Comparison of ENCODE assay signal across 8 cellular contexts in the genomic region with DNA sequence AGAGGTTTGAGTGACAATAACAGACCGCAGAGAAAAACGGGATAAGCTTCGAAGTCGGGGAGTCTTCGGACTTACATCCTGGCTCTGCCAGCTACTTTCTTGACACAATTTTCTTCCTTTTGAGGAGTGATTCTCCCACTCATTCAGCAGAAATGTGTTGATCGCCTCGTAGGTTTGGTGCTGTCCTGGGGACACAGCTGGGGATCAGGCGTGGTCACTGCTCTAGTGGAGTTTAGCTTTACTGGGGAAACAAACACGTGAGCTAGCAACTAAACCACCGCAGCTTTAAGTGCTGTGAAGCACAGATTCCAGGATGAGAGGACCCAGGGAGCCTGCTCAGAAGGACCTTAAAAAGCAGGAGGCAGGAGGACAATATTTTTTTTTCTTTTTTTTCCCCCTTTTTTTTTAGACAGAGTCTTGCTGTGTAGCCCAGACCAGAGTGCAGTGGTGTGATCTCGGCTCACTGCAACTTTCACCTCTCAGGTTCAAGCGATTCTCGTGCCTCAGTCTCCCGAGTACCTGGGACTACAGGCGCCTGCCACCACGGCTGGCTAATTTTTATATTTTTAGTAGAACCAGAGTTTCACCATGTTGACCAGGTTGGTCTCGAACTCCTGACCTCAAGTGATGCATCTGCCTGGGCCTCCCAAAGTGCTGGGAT. TPM values are rescaled to one million over a fixed set of nuclear protein-coding genes. Genes with fewer than 3 reads are reported as not detected.
DNase-seq lines count a peak whose midpoint lies in the region; ATAC-seq and TF ChIP-seq lines count a peak whose summit lies in the region.

No MANE protein-coding gene starts in this region.

- TF ChIP-seq POLR2A in right lobe of liver (IDR thresholded peaks at IDR 0.05), result no peak

- intact Hi-C loops in right lobe of liver (cut with DNase I), result no loop called here
- intact Hi-C loops in tibial artery (cut with DNase I; ENCODE audit: low total_unique reads), result loop anchor here (1.0 kb wide), 1 partner anchor 164 kb away; a partner anchor contains a TSS

- ATAC-seq in HG03442 (IDR thresholded peaks at IDR 0.05; ENCODE audit: unreplicated experiment), result peak; percentile 3
- ATAC-seq in right lobe of liver, result peak in 2 of 4 donors; percentile 1 to 5
- no peak for ATAC-seq in HG03097 (IDR thresholded peaks at IDR 0.05; ENCODE audit: low FRiP score, unreplicated experiment)
- no peak for ATAC-seq in GM18861 (IDR thresholded peaks at IDR 0.05; ENCODE audit: unreplicated experiment)
- ATAC-seq in GM19397 (IDR thresholded peaks at IDR 0.05; ENCODE audit: unreplicated experiment), result no peak

- POLR2A ChIA-PET in BJ (lab: Charles Lee), result interaction anchor here (0.5 to 0.7 kb wide), 3 partner anchors 201 to 1123 kb away, joined by 3 to 5 read pairs (median 3); no protein-coding TSS in a partner anchor

- H3K4me3 ChIP-seq in BJ (ENCODE audit: low read depth, low read length) (peak overlapping the region; percentile 41), brain microvascular endothelial cell (ENCODE audit: low read depth, low read length) (peak overlapping the region; percentile 59), right lobe of liver (peak overlapping the region; percentile 33 to 77 (median 76)), tibial artery (peak overlapping the region; percentile 58 to 67)

- no peaks in the 10 kb centered on the region for H3K36me3 ChIP-seq in BJ (ENCODE audit: control insufficient read depth, insufficient read depth, low read length)
- H3K36me3 ChIP-seq in brain microvascular endothelial cell (replicated peaks), result no peaks in the 10 kb centered on the region
- H3K36me3 ChIP-seq in right lobe of liver, result peaks cover 0 to 20% (median 6%) of the 10 kb centered on the region in 4 donors
- peaks cover 17 to 26% (median 19%) of the 10 kb centered on the region in 3 donors for H3K36me3 ChIP-seq in tibial artery

- peak overlapping the region; percentile 99 for H3K27ac ChIP-seq in brain microvascular endothelial cell
- H3K27ac ChIP-seq in right lobe of liver, result peak overlapping the region; percentile 47 to 96 (median 91)
- H3K27ac ChIP-seq in tibial artery, result peak overlapping the region; percentile 90 to 97

- H3K27me3 ChIP-seq in BJ (ENCODE audit: control insufficient read depth, insufficient read depth, low read length) (no peaks in the 10 kb centered on the region), brain microvascular endothelial cell (replicated peaks) (no peaks in the 10 kb centered on the region), right lobe of liver (no peaks in the 10 kb centered on the region), tibial artery (no peaks in the 10 kb centered on the region)

- in situ Hi-C loops in brain microvascular endothelial cell (cut with HindIII; ENCODE audit: low pct_ligation_motif_present, low sequenced_read_pairs), result loop anchor here (25.0 kb wide), 1 partner anchor 207 kb away; no protein-coding TSS in a partner anchor

- CTCF ChIA-PET in BJ (lab: Yijun Ruan, JAX), result interaction anchor here (0.7 to 1.3 kb wide), 9 partner anchors 9 to 457 kb away, joined by 3 to 5 read pairs (median 3); no protein-coding TSS in a partner anchor

- WGBS in right lobe of liver (ENCODE audit: insufficient coverage, low coverage, low lambda C conversion rate, missing lambda C conversion rate), result 37% methylated on average over 17 of the region's 17 CpGs

- TF ChIP-seq CTCF in BJ (IDR thresholded peaks at IDR 0.05; ENCODE audit: insufficient read depth, low read depth, low read length), result no peak
- TF ChIP-seq CTCF in brain microvascular endothelial cell (IDR thresholded peaks at IDR 0.05; ENCODE audit: low read depth, low read length, missing control alignments), result no peak
- TF ChIP-seq CTCF in right lobe of liver (IDR thresholded peaks at IDR 0.05), result no peak
- no peak for TF ChIP-seq CTCF in tibial artery (IDR thresholded peaks at IDR 0.05)

- peak; percentile 19 for DNase-seq in BJ (ENCODE audit: low read depth)
- DNase-seq in brain microvascular endothelial cell, result no peak
- peak in 2 of 3 donors; percentile 28 to 42 for DNase-seq in right lobe of liver
- DNase-seq in tibial artery, result no peak

- H3K4me1 ChIP-seq in right lobe of liver (peaks cover 0 to 16% (median 2%) of the 10 kb centered on the region in 4 donors), tibial artery (peaks cover 0 to 34% (median 9%) of the 10 kb centered on the region in 4 donors)

- H3K9me3 ChIP-seq in right lobe of liver, result no peaks in the 10 kb centered on the region
- H3K9me3 ChIP-seq in tibial artery, result no peaks in the 10 kb centered on the region

RNA-seq across cellular contexts. Expression of a gene that starts 0.9 kb away (rescaled TPM):
- 27.1 and 35.8 TPM in 2 replicates for polyA plus RNA-seq in BJ (2011; rRNA removed)
- 7.8 and 10.6 TPM in 2 replicates for polyA minus RNA-seq in BJ (2011; rRNA and poly(A)+ RNA removed)
- 10 to 100 TPM; 14.0 to 27.4 (median 20.9) TPM for total RNA-seq in right lobe of liver

RNA-seq across cellular contexts. Expression of a gene that starts 49.8 kb away (rescaled TPM):
- not detected in 2 replicates for polyA plus RNA-seq in BJ (2011; rRNA removed)
- polyA minus RNA-seq in BJ (2011; rRNA and poly(A)+ RNA removed), result 0.15 TPM in 1 of 2 replicates, not detected in the other
- total RNA-seq in right lobe of liver, result 1 to 10 TPM in 1 of 6 experiments, under 1 TPM in 3, not detected in 2; 0.20 to 1.3 (median 0.69) TPM

Comparison
In these comparisons a context has a peak if more than half of its experiments do, and no peak if none do; other contexts are left out.
1. DNase-seq: peak in BJ (single experiment) and right lobe of liver (2 of 3); none in brain microvascular endothelial cell (single experiment) and tibial artery (0 of 2).
2. Peak in every context shown above with its lines, with median percentiles within 50 percentile points of each other: H3K4me3 ChIP-seq and H3K27ac ChIP-seq.